In genomic region chr1:152995838-152996237, GRCh38 we compare ENCODE assay signal across 34 cellular contexts. TPM values are rescaled to one million over a fixed set of nuclear protein-coding genes. Genes with fewer than 3 reads are reported as not detected.
"Had no signal": no experiment of that assay in that cellular context is flagged by ENCODE, and none has a peak within 500 bp of the region (broad histone marks: within the 10 kb centered on the region; RNA-seq: fewer than 3 reads in every experiment).

No MANE protein-coding gene starts in this region.

- H3K4me1 Mint-ChIP-seq: activated CD4-positive, alpha-beta memory T cell treated with anti-CD3 and anti-CD28 coated beads, Interleukin-2, amount 10 ng/mL, durations not matched to agents 7 days and 5 days; activated CD4-positive, alpha-beta T cell treated with anti-CD3 and anti-CD28 coated beads, Interleukin-2, amount 10 ng/mL, durations not matched to agents 7 days and 5 days had no signal

- H3K9me3 ChIP-seq: adrenal gland, body of pancreas, gastrocnemius medialis had no signal

- ATAC-seq: activated T-cell treated with anti-CD3 and anti-CD28 coated beads, Interleukin-2, amount 50 U/mL, for 72 hours; body of pancreas; effector memory CD8-positive, alpha-beta T cell; foreskin keratinocyte; gastrocnemius medialis; heart left ventricle had no signal

- H3K4me3 ChIP-seq: adrenal gland, body of pancreas, esophagus muscularis mucosa, gastrocnemius medialis, heart left ventricle had no signal

- H3K36me3 ChIP-seq: adrenal gland, esophagus muscularis mucosa, gastrocnemius medialis, heart left ventricle had no signal

- H3K27ac Mint-ChIP-seq: activated CD4-positive, alpha-beta memory T cell treated with anti-CD3 and anti-CD28 coated beads, Interleukin-2, amount 10 ng/mL, durations not matched to agents 7 days and 5 days; activated CD4-positive, alpha-beta T cell treated with anti-CD3 and anti-CD28 coated beads, Interleukin-2, amount 10 ng/mL, durations not matched to agents 7 days and 5 days; activated naive CD8-positive, alpha-beta T cell; activated T-cell treated with anti-CD3 and anti-CD28 coated beads, Interleukin-2, amount 50 U/mL, for 24 hours; activated T-cell treated with anti-CD3 and anti-CD28 coated beads, Interleukin-2, amount 50 U/mL, for 72 hours; effector memory CD8-positive, alpha-beta T cell; WTC11 had no signal

- H3K4me3 Mint-ChIP-seq: activated CD4-positive, alpha-beta memory T cell treated with anti-CD3 and anti-CD28 coated beads, Interleukin-2, amount 10 ng/mL, durations not matched to agents 7 days and 5 days; activated CD4-positive, alpha-beta T cell treated with anti-CD3 and anti-CD28 coated beads, Interleukin-2, amount 10 ng/mL, durations not matched to agents 7 days and 5 days; activated naive CD8-positive, alpha-beta T cell; activated T-cell treated with anti-CD3 and anti-CD28 coated beads, Interleukin-2, amount 50 U/mL, for 24 hours; activated T-cell treated with anti-CD3 and anti-CD28 coated beads, Interleukin-2, amount 50 U/mL, for 72 hours; effector memory CD8-positive, alpha-beta T cell; WTC11 had no signal

- FAIRE-seq: colon had no signal

- H3K27me3 ChIP-seq: adrenal gland, body of pancreas, esophagus muscularis mucosa, foreskin keratinocyte, gastrocnemius medialis had no signal

- DNase-seq: activated CD4-positive, alpha-beta memory T cell treated with anti-CD3 and anti-CD28 coated beads, Interleukin-2, amount 10 ng/mL, durations not matched to agents 7 days and 5 days; activated CD4-positive, alpha-beta T cell treated with anti-CD3 and anti-CD28 coated beads for 1 hour; activated CD4-positive, alpha-beta T cell treated with anti-CD3 and anti-CD28 coated beads for 4 hours; activated CD4-positive, alpha-beta T cell treated with anti-CD3 and anti-CD28 coated beads, Interleukin-2, amount 10 ng/mL, durations not matched to agents 7 days and 5 days; activated CD4-positive, alpha-beta T cell treated with anti-CD3 and anti-CD28 coated beads, Interleukin-2, amount 50 U/mL, for 4 hours; activated CD8-positive, alpha-beta memory T cell treated with anti-CD3 and anti-CD28 coated beads, Interleukin-2, amount 50 U/mL, for 48 hours; activated effector memory CD4-positive, alpha-beta T cell treated with Interleukin-2 at 50 U/mL for 16 hours; activated gamma-delta T cell treated with Interleukin-2 at 50 U/mL for 16 hours; activated naive CD4-positive, alpha-beta T cell treated with anti-CD3 and anti-CD28 coated beads, Interleukin-2, amount 50 U/mL, for 16 hours; activated naive CD4-positive, alpha-beta T cell treated with Interleukin-2 at 50 U/mL for 16 hours; activated T-cell treated with anti-CD3 and anti-CD28 coated beads for 4 hours; activated T-cell treated with anti-CD3 and anti-CD28 coated beads, Interleukin-2, amount 50 U/mL, for 24 hours; activated T-cell treated with anti-CD3 and anti-CD28 coated beads, Interleukin-2, amount 50 U/mL, for 72 hours; adrenal gland; amygdala; aorta; body of pancreas; cortex of kidney; dermis blood vessel endothelial cell; effector CD4-positive, alpha-beta T cell; effector memory CD8-positive, alpha-beta T cell; erythroblast; foreskin keratinocyte; gastrocnemius medialis; glutamatergic neuron; heart left ventricle; T-helper 2 cell had no signal

- H3K9me3 Mint-ChIP-seq: activated CD4-positive, alpha-beta memory T cell treated with anti-CD3 and anti-CD28 coated beads, Interleukin-2, amount 10 ng/mL, durations not matched to agents 7 days and 5 days; activated CD4-positive, alpha-beta T cell treated with anti-CD3 and anti-CD28 coated beads, Interleukin-2, amount 10 ng/mL, durations not matched to agents 7 days and 5 days; effector memory CD8-positive, alpha-beta T cell had no signal

- H3K27ac ChIP-seq: adrenal gland, body of pancreas, esophagus muscularis mucosa, foreskin keratinocyte, gastrocnemius medialis, heart left ventricle, VCaP had no signal

- H3K36me3 Mint-ChIP-seq: activated naive CD8-positive, alpha-beta T cell had no signal

- H3K4me1 ChIP-seq: adrenal gland, esophagus muscularis mucosa, gastrocnemius medialis, heart left ventricle had no signal

RNA-seq across cellular contexts. Expression of gene SPRR3, which starts 5.7 kb away (rescaled TPM):
- total RNA-seq: activated CD4-positive, alpha-beta memory T cell treated with anti-CD3 and anti-CD28 coated beads, Interleukin-2, amount 10 ng/mL, durations not matched to agents 7 days and 5 days; activated CD4-positive, alpha-beta T cell treated with anti-CD3 and anti-CD28 coated beads, Interleukin-2, amount 10 ng/mL, durations not matched to agents 7 days and 5 days; activated T-cell treated with anti-CD3 and anti-CD28 coated beads, Interleukin-2, amount 50 U/mL, for 72 hours; body of pancreas; chondrocyte; dermis blood vessel endothelial cell; gastrocnemius medialis; heart left ventricle; T-helper 1 cell treated with Interleukin-12 subunit alpha and Interleukin-12 subunit beta and Interleukin-4 antibody, amounts not matched to agents 30 ng/mL and 1 ng/mL, for 36 hours; WTC11 had no signal

RNA-seq across cellular contexts. Expression of gene SPRR1A, which starts 12.0 kb away (rescaled TPM):
- total RNA-seq: activated CD4-positive, alpha-beta memory T cell treated with anti-CD3 and anti-CD28 coated beads, Interleukin-2, amount 10 ng/mL, durations not matched to agents 7 days and 5 days; activated CD4-positive, alpha-beta T cell treated with anti-CD3 and anti-CD28 coated beads, Interleukin-2, amount 10 ng/mL, durations not matched to agents 7 days and 5 days; activated T-cell treated with anti-CD3 and anti-CD28 coated beads, Interleukin-2, amount 50 U/mL, for 72 hours; adrenal gland; aorta; body of pancreas; chondrocyte; dermis blood vessel endothelial cell; esophagus muscularis mucosa; gastrocnemius medialis; heart left ventricle; T-helper 1 cell treated with Interleukin-12 subunit alpha and Interleukin-12 subunit beta and Interleukin-4 antibody, amounts not matched to agents 30 ng/mL and 1 ng/mL, for 36 hours; WTC11 had no signal
- polyA plus RNA-seq: adrenal gland, aorta, heart left ventricle had no signal

RNA-seq across cellular contexts. Expression of gene SPRR4, which starts 25.4 kb away (rescaled TPM):
- total RNA-seq: activated CD4-positive, alpha-beta memory T cell treated with anti-CD3 and anti-CD28 coated beads, Interleukin-2, amount 10 ng/mL, durations not matched to agents 7 days and 5 days; activated CD4-positive, alpha-beta T cell treated with anti-CD3 and anti-CD28 coated beads, Interleukin-2, amount 10 ng/mL, durations not matched to agents 7 days and 5 days; activated T-cell treated with anti-CD3 and anti-CD28 coated beads, Interleukin-2, amount 50 U/mL, for 72 hours; adrenal gland; aorta; body of pancreas; chondrocyte; dermis blood vessel endothelial cell; esophagus muscularis mucosa; gastrocnemius medialis; heart left ventricle; T-helper 1 cell treated with Interleukin-12 subunit alpha and Interleukin-12 subunit beta and Interleukin-4 antibody, amounts not matched to agents 30 ng/mL and 1 ng/mL, for 36 hours; WTC11 had no signal
- polyA plus RNA-seq: adrenal gland, aorta, heart left ventricle had no signal

RNA-seq across cellular contexts. Expression of gene SPRR1B, which starts 35.2 kb away (rescaled TPM):
- total RNA-seq: activated CD4-positive, alpha-beta memory T cell treated with anti-CD3 and anti-CD28 coated beads, Interleukin-2, amount 10 ng/mL, durations not matched to agents 7 days and 5 days; activated CD4-positive, alpha-beta T cell treated with anti-CD3 and anti-CD28 coated beads, Interleukin-2, amount 10 ng/mL, durations not matched to agents 7 days and 5 days; activated T-cell treated with anti-CD3 and anti-CD28 coated beads, Interleukin-2, amount 50 U/mL, for 72 hours; aorta; body of pancreas; chondrocyte; dermis blood vessel endothelial cell; esophagus muscularis mucosa; gastrocnemius medialis; heart left ventricle; T-helper 1 cell treated with Interleukin-12 subunit alpha and Interleukin-12 subunit beta and Interleukin-4 antibody, amounts not matched to agents 30 ng/mL and 1 ng/mL, for 36 hours; WTC11 had no signal
- polyA plus RNA-seq: heart left ventricle had no signal

RNA-seq across cellular contexts. Expression of gene SPRR2D, which starts 45.1 kb away (rescaled TPM):
- total RNA-seq: activated CD4-positive, alpha-beta memory T cell treated with anti-CD3 and anti-CD28 coated beads, Interleukin-2, amount 10 ng/mL, durations not matched to agents 7 days and 5 days; activated CD4-positive, alpha-beta T cell treated with anti-CD3 and anti-CD28 coated beads, Interleukin-2, amount 10 ng/mL, durations not matched to agents 7 days and 5 days; activated T-cell treated with anti-CD3 and anti-CD28 coated beads, Interleukin-2, amount 50 U/mL, for 72 hours; adrenal gland; aorta; body of pancreas; chondrocyte; dermis blood vessel endothelial cell; gastrocnemius medialis; heart left ventricle; T-helper 1 cell treated with Interleukin-12 subunit alpha and Interleukin-12 subunit beta and Interleukin-4 antibody, amounts not matched to agents 30 ng/mL and 1 ng/mL, for 36 hours; WTC11 had no signal
